ENCODE assay signal across 1 cellular context in the genomic region with DNA sequence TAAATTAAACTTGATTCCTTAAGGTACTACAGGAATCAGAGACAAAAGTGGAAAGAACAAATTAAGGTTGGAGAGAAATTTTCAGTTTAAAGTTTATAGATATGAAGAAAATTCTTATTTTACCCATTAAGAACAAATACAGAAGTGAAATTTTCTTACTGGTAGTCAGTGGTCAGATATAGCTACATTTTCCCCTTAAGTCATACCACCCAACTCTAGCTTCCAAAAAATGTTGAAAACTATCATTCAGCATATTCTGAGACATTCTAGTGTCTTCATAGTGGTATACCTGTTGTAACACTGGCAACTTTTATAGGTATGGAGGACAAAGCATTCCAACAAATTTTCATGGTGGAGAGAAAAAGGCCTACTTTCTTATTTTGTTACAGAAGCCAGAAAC.
TF ChIP-seq lines count a peak whose summit lies in the region.

No MANE protein-coding gene starts in this region.

TF ChIP-seq in HepG2, 621 proteins besides CTCF, POLR2A, EP300 and RAD21 (continued from another document):
- TF ChIP-seq, protein P1, sequence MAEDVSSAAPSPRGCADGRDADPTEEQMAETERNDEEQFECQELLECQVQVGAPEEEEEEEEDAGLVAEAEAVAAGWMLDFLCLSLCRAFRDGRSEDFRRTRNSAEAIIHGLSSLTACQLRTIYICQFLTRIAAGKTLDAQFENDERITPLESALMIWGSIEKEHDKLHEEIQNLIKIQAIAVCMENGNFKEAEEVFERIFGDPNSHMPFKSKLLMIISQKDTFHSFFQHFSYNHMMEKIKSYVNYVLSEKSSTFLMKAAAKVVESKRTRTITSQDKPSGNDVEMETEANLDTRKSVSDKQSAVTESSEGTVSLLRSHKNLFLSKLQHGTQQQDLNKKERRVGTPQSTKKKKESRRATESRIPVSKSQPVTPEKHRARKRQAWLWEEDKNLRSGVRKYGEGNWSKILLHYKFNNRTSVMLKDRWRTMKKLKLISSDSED (CRISPR knock-in tag; IDR thresholded peaks at IDR 0.05): no peak
